In the genomic region with DNA sequence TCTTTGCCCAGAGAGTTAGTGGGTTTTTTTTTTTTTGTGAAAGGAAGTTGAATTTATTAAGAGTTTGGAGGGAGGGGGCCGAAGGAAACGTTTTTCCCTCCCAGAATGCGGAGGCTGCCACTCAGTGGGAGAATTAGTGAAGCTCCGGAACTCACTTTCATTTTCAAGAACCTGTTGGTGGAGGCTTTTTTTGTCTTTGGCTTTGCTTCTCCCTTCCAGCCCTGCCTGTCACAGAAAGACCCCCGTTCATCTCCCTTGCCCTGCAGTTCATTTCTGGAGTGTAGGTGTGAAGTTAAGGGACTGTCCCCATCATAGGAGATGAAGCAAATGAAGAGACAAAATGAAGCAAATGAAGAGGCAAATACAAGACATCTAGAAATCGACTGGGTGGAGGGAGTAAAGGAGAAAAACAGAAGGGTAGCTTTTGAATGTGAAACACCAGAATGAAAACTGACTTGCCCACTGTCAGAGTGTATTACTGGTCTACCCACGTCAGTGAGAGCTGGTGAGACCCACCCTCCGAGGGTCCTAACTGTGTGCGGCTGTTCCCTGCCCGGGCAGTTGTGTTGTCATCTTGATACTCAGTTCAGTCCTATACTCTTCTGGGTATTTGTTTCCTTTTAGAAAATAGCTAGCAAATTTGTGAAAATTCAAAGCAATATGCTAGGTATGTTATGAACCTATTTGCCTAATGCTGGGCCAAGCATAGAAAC, we compare ENCODE assay signal across 8 cellular contexts.
DNase-seq lines count a peak whose midpoint lies in the region; ATAC-seq and TF ChIP-seq lines count a peak whose summit lies in the region.

No MANE protein-coding gene starts in this region.

- no peaks in the 10 kb centered on the region for H3K27me3 ChIP-seq in spleen (replicated peaks in 1 of 7)
- no peaks in the 10 kb centered on the region for H3K27me3 ChIP-seq in WERI-Rb-1 (ENCODE audit: insufficient read depth, low read depth, severe bottlenecking)

- ATAC-seq in HG02623 (IDR thresholded peaks at IDR 0.05; ENCODE audit: unreplicated experiment) (peak; percentile 41), Right ventricle myocardium superior (ENCODE audit: poor library complexity) (peak; percentile 14)

- WGBS in spleen, 5 donors, result 15 to 23% (median 19%) methylated on average over 10 of the region's 10 CpGs

- DNase-seq in GM12865 (ENCODE audit: low read depth) (peak; percentile 35), Right ventricle myocardium superior (no peak), spleen (no peak), WERI-Rb-1 (no peak), NCI-H1092 (lab: John Stamatoyannopoulos, UW) (no peak)
- DNase-seq in activated CD4-positive, alpha-beta T cell treated with anti-CD3 and anti-CD28 coated beads for 48 hours, result peak; percentile 21
- DNase-seq in stimulated activated naive CD4-positive, alpha-beta T cell treated with Interleukin-2 at 50 U/mL for 16 hours (lab: John Stamatoyannopoulos, UW), result no peak

- H3K4me1 ChIP-seq in spleen, result peaks cover 16 to 100% (median 76%) of the 10 kb centered on the region in 6 donors

- no peaks in the 10 kb centered on the region for H3K9me3 ChIP-seq in spleen
- H3K9me3 ChIP-seq in WERI-Rb-1 (ENCODE audit: severe bottlenecking), result no peaks in the 10 kb centered on the region

- H3K27ac ChIP-seq in spleen, result peak overlapping the region; percentile 17 to 75 (median 57)
- H3K27ac ChIP-seq in WERI-Rb-1, result no peak overlapping the region

- no peak for TF ChIP-seq POLR2A in spleen (IDR thresholded peaks at IDR 0.05)

- intact Hi-C loops in Right ventricle myocardium superior (cut with DNase I) (loop anchor here (5.0 kb wide), 1 partner anchor 87 kb away; no protein-coding TSS in a partner anchor), spleen (cut with DNase I; ENCODE audit: low total_unique reads) (no loop called here)

- no peaks in the 10 kb centered on the region for H3K36me3 ChIP-seq in spleen
- H3K36me3 ChIP-seq in WERI-Rb-1, result no peaks in the 10 kb centered on the region

- TF ChIP-seq CTCF in GM12865 (IDR thresholded peaks at IDR 0.05; ENCODE audit: insufficient read depth, low read depth, low read length, missing control alignments), result no peak
- TF ChIP-seq CTCF in spleen (IDR thresholded peaks at IDR 0.05 in 8 of 11, conservative IDR thresholded peaks at IDR 0.05 in 3 of 11), result no peak
- TF ChIP-seq CTCF in WERI-Rb-1 (IDR thresholded peaks at IDR 0.05; ENCODE audit: low read depth, low read length), result no peak

- H3K4me3 ChIP-seq in GM12865 (ENCODE audit: low read depth, low read length) (peak overlapping the region; percentile 37), spleen (peak overlapping the region in 6 of 8 donors; percentile 2 to 52 (median 12)), WERI-Rb-1 (ENCODE audit: low read depth, low read length) (no peak overlapping the region)

Comparison
In these comparisons a context has a peak if more than half of its experiments do, and no peak if none do; other contexts are left out.
1. DNase-seq: peak in GM12865 (single experiment) and activated CD4-positive, alpha-beta T cell treated with anti-CD3 and anti-CD28 coated beads for 48 hours (single experiment); none in Right ventricle myocardium superior (single experiment), spleen (single experiment), WERI-Rb-1 (single experiment), stimulated activated naive CD4-positive, alpha-beta T cell treated with Interleukin-2 at 50 U/mL for 16 hours (single experiment) and NCI-H1092 (single experiment).